In the genomic region with DNA sequence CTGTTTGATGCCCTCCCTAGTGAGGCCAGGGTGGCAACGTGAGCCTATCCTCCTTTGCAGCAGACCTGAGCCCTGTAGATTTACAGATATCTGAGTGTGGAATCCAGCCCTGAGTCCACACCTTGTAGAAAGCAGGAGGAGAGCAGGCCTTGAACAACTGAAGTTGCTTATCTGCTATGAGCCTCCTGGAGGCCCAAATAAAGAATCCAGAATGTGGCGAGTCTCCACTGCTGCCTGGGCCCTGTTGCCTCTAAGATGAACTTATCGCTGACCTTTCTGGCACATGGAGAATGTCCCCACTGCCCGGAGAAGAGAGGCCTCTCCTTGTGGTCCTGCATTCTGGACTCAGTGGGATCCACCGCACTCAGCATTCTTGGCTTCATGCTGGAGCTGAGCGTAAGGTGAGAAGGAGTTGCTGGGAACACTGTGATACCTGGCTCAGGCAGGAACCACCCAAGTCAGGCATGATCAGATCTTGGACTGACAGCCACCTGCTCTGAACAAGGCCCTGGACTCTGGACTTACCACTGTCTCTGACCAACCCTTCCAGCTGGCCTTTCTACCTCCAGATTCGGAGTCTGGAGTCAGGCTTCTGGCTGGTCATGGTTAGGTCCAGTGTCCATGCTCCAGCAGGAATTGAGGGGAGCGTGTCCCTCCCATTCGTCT, we compare ENCODE assay signal across 1 cellular context.
TF ChIP-seq lines count a peak whose summit lies in the region.

No MANE protein-coding gene starts in this region.

TF ChIP-seq in HepG2, 621 proteins besides CTCF, POLR2A, EP300 and RAD21 (continued from another document and continues in another):
- TF ChIP-seq, protein P1, sequence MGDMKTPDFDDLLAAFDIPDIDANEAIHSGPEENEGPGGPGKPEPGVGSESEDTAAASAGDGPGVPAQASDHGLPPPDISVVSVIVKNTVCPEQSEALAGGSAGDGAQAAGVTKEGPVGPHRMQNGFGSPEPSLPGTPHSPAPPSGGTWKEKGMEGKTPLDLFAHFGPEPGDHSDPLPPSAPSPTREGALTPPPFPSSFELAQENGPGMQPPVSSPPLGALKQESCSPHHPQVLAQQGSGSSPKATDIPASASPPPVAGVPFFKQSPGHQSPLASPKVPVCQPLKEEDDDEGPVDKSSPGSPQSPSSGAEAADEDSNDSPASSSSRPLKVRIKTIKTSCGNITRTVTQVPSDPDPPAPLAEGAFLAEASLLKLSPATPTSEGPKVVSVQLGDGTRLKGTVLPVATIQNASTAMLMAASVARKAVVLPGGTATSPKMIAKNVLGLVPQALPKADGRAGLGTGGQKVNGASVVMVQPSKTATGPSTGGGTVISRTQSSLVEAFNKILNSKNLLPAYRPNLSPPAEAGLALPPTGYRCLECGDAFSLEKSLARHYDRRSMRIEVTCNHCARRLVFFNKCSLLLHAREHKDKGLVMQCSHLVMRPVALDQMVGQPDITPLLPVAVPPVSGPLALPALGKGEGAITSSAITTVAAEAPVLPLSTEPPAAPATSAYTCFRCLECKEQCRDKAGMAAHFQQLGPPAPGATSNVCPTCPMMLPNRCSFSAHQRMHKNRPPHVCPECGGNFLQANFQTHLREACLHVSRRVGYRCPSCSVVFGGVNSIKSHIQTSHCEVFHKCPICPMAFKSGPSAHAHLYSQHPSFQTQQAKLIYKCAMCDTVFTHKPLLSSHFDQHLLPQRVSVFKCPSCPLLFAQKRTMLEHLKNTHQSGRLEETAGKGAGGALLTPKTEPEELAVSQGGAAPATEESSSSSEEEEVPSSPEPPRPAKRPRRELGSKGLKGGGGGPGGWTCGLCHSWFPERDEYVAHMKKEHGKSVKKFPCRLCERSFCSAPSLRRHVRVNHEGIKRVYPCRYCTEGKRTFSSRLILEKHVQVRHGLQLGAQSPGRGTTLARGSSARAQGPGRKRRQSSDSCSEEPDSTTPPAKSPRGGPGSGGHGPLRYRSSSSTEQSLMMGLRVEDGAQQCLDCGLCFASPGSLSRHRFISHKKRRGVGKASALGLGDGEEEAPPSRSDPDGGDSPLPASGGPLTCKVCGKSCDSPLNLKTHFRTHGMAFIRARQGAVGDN (CRISPR knock-in tag; IDR thresholded peaks at IDR 0.05) = peak; percentile 64
- TF ChIP-seq TP53 (CRISPR knock-in tag; conservative IDR thresholded peaks at IDR 0.05) = no peak
- TF ChIP-seq, protein P2, sequence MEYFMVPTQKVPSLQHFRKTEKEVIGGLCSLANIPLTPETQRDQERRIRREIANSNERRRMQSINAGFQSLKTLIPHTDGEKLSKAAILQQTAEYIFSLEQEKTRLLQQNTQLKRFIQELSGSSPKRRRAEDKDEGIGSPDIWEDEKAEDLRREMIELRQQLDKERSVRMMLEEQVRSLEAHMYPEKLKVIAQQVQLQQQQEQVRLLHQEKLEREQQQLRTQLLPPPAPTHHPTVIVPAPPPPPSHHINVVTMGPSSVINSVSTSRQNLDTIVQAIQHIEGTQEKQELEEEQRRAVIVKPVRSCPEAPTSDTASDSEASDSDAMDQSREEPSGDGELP (IDR thresholded peaks at IDR 0.05; ENCODE audit: borderline replicate concordance, low read depth) = peak; percentile 84; the same call in 1 of the 2 replicates
- TF ChIP-seq SALL2 (CRISPR knock-in tag; IDR thresholded peaks at IDR 0.05) = no peak
- no peak for TF ChIP-seq NR3C1 (CRISPR knock-in tag; IDR thresholded peaks at IDR 0.05)
- TF ChIP-seq MAFG (CRISPR knock-in tag; IDR thresholded peaks at IDR 0.05) = no peak
- no peak for TF ChIP-seq SPEN (CRISPR knock-in tag; IDR thresholded peaks at IDR 0.05; ENCODE audit: low read depth)
- no peak for TF ChIP-seq ZNF24 (IDR thresholded peaks at IDR 0.05)
- no peak for TF ChIP-seq ZNF331 (CRISPR knock-in tag; IDR thresholded peaks at IDR 0.05)
- TF ChIP-seq ZNF619 (CRISPR knock-in tag; IDR thresholded peaks at IDR 0.05) = no peak
- TF ChIP-seq RFX5 (IDR thresholded peaks at IDR 0.05; ENCODE audit: low read depth, low read length) = 0 out of 2 replicates have a peak, but pooled peaks have one; percentile 34
- peak; percentile 53; the same call in 1 of the 2 replicates for TF ChIP-seq MAFF (IDR thresholded peaks at IDR 0.05; ENCODE audit: low read depth, low read length)
- TF ChIP-seq ZSCAN21 (CRISPR knock-in tag; IDR thresholded peaks at IDR 0.05; ENCODE audit: borderline replicate concordance) = no peak; the same call in 1 of the 2 replicates
- no peak for TF ChIP-seq ZNF780A (CRISPR knock-in tag; IDR thresholded peaks at IDR 0.05)
- TF ChIP-seq MIER3 (CRISPR knock-in tag; IDR thresholded peaks at IDR 0.05; ENCODE audit: borderline replicate concordance) = peak; percentile 69
- no peak for TF ChIP-seq ATM (IDR thresholded peaks at IDR 0.05; ENCODE audit: borderline replicate concordance)
- TF ChIP-seq, protein P3, sequence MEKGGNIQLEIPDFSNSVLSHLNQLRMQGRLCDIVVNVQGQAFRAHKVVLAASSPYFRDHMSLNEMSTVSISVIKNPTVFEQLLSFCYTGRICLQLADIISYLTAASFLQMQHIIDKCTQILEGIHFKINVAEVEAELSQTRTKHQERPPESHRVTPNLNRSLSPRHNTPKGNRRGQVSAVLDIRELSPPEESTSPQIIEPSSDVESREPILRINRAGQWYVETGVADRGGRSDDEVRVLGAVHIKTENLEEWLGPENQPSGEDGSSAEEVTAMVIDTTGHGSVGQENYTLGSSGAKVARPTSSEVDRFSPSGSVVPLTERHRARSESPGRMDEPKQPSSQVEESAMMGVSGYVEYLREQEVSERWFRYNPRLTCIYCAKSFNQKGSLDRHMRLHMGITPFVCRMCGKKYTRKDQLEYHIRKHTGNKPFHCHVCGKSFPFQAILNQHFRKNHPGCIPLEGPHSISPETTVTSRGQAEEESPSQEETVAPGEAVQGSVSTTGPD (CRISPR knock-in tag; IDR thresholded peaks at IDR 0.05) = no peak
- TF ChIP-seq, protein P4, sequence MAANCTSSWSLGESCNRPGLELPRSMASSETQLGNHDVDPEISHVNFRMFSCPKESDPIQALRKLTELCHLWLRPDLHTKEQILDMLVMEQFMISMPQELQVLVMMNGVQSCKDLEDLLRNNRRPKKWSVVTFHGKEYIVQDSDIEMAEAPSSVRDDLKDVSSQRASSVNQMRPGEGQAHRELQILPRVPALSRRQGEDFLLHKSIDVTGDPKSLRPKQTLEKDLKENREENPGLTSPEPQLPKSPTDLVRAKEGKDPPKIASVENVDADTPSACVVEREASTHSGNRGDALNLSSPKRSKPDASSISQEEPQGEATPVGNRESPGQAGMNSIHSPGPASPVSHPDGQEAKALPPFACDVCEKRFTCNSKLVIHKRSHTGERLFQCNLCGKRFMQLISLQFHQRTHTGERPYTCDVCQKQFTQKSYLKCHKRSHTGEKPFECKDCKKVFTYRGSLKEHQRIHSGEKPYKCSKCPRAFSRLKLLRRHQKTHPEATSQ (CRISPR knock-in tag; IDR thresholded peaks at IDR 0.05; ENCODE audit: borderline replicate concordance) = no peak
- no peak for TF ChIP-seq ZNF589 (CRISPR knock-in tag; conservative IDR thresholded peaks at IDR 0.05)
- no peak for TF ChIP-seq PHB2 (IDR thresholded peaks at IDR 0.05; ENCODE audit: partially characterized antibody)
- peak; percentile 4 for TF ChIP-seq ASH2L (IDR thresholded peaks at IDR 0.05; ENCODE audit: insufficient read length, low read depth, low read length)
- no peak for TF ChIP-seq ZNF225 (CRISPR knock-in tag; IDR thresholded peaks at IDR 0.05)
- TF ChIP-seq, protein P5, sequence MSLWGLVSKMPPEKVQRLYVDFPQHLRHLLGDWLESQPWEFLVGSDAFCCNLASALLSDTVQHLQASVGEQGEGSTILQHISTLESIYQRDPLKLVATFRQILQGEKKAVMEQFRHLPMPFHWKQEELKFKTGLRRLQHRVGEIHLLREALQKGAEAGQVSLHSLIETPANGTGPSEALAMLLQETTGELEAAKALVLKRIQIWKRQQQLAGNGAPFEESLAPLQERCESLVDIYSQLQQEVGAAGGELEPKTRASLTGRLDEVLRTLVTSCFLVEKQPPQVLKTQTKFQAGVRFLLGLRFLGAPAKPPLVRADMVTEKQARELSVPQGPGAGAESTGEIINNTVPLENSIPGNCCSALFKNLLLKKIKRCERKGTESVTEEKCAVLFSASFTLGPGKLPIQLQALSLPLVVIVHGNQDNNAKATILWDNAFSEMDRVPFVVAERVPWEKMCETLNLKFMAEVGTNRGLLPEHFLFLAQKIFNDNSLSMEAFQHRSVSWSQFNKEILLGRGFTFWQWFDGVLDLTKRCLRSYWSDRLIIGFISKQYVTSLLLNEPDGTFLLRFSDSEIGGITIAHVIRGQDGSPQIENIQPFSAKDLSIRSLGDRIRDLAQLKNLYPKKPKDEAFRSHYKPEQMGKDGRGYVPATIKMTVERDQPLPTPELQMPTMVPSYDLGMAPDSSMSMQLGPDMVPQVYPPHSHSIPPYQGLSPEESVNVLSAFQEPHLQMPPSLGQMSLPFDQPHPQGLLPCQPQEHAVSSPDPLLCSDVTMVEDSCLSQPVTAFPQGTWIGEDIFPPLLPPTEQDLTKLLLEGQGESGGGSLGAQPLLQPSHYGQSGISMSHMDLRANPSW (CRISPR knock-in tag; IDR thresholded peaks at IDR 0.05; ENCODE audit: borderline replicate concordance) = no peak
- TF ChIP-seq KAT7 (CRISPR knock-in tag; IDR thresholded peaks at IDR 0.05; ENCODE audit: borderline replicate concordance) = 0 out of 2 replicates have a peak, but pooled peaks have one; percentile 26
- TF ChIP-seq, protein P6, sequence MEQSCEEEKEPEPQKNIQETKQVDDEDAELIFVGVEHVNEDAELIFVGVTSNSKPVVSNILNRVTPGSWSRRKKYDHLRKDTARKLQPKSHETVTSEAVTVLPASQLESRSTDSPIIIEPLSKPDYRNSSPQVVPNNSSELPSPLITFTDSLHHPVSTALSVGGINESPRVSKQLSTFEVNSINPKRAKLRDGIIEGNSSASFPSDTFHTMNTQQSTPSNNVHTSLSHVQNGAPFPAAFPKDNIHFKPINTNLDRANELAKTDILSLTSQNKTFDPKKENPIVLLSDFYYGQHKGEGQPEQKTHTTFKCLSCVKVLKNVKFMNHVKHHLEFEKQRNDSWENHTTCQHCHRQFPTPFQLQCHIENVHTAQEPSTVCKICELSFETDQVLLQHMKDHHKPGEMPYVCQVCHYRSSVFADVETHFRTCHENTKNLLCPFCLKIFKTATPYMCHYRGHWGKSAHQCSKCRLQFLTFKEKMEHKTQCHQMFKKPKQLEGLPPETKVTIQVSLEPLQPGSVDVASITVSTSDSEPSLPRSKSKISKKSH (CRISPR knock-in tag; IDR thresholded peaks at IDR 0.05; ENCODE audit: borderline replicate concordance) = peak; percentile 48; the same call in 1 of the 2 replicates
- no peak for TF ChIP-seq NR1H2 (CRISPR knock-in tag; IDR thresholded peaks at IDR 0.05; ENCODE audit: borderline replicate concordance, low read depth)
- TF ChIP-seq, protein P7, sequence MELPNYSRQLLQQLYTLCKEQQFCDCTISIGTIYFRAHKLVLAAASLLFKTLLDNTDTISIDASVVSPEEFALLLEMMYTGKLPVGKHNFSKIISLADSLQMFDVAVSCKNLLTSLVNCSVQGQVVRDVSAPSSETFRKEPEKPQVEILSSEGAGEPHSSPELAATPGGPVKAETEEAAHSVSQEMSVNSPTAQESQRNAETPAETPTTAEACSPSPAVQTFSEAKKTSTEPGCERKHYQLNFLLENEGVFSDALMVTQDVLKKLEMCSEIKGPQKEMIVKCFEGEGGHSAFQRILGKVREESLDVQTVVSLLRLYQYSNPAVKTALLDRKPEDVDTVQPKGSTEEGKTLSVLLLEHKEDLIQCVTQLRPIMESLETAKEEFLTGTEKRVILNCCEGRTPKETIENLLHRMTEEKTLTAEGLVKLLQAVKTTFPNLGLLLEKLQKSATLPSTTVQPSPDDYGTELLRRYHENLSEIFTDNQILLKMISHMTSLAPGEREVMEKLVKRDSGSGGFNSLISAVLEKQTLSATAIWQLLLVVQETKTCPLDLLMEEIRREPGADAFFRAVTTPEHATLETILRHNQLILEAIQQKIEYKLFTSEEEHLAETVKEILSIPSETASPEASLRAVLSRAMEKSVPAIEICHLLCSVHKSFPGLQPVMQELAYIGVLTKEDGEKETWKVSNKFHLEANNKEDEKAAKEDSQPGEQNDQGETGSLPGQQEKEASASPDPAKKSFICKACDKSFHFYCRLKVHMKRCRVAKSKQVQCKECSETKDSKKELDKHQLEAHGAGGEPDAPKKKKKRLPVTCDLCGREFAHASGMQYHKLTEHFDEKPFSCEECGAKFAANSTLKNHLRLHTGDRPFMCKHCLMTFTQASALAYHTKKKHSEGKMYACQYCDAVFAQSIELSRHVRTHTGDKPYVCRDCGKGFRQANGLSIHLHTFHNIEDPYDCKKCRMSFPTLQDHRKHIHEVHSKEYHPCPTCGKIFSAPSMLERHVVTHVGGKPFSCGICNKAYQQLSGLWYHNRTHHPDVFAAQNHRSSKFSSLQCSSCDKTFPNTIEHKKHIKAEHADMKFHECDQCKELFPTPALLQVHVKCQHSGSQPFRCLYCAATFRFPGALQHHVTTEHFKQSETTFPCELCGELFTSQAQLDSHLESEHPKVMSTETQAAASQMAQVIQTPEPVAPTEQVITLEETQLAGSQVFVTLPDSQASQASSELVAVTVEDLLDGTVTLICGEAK (IDR thresholded peaks at IDR 0.05) = no peak
- TF ChIP-seq, protein P7 (CRISPR knock-in tag; IDR thresholded peaks at IDR 0.05) = peak; percentile 54; the same call in 1 of the 2 replicates
- TF ChIP-seq ZNF230 (CRISPR knock-in tag; IDR thresholded peaks at IDR 0.05) = no peak
- TF ChIP-seq MATR3 (CRISPR knock-in tag; IDR thresholded peaks at IDR 0.05) = no peak
